In genomic region chr22:50300620-50301257, GRCh38 we compare ENCODE assay signal across 13 cellular contexts. TPM values are rescaled to one million over a fixed set of nuclear protein-coding genes. Genes with fewer than 3 reads are reported as not detected.
DNase-seq lines count a peak whose midpoint lies in the region; ATAC-seq and TF ChIP-seq lines count a peak whose summit lies in the region.
"Had no signal": no experiment of that assay in that cellular context is flagged by ENCODE, and none has a peak within 500 bp of the region (broad histone marks: within the 10 kb centered on the region; RNA-seq: fewer than 3 reads in every experiment).

No MANE protein-coding gene starts in this region.

- dilution Hi-C loops in mammary epithelial cell (cut with HindIII; ENCODE audit: low sequenced_read_pairs): no loop called here

- intact Hi-C loops in mammary epithelial cell (cut with micrococcal nuclease): no loop called here

- POLR2A ChIA-PET in HEK293 (lab: Yijun Ruan, JAX): no interaction called here

- no TSS peak for BruUV-seq in mammary epithelial cell (replicated peaks; lab: Mats Ljungman, UMichigan)

- H3K79me1 ChIP-seq in mesendoderm (ENCODE audit: low read length): peaks cover 9% of the 10 kb centered on the region

- H3K9ac ChIP-seq in mammary epithelial cell (ENCODE audit: insufficient read depth, low read length) (no peak overlapping the region), mesendoderm (ENCODE audit: low read length) (no peak overlapping the region)

- no peaks in the 10 kb centered on the region for H3K27me3 ChIP-seq in mammary epithelial cell (ENCODE audit: insufficient read depth, low read length)
- no peaks in the 10 kb centered on the region for H3K27me3 ChIP-seq in mesendoderm (ENCODE audit: insufficient read depth, low read length, poor library complexity)
- H3K27me3 ChIP-seq in thymus (ENCODE audit: control insufficient read depth, insufficient read depth): peaks cover 24% of the 10 kb centered on the region

- H3K4me2 ChIP-seq in mammary epithelial cell (ENCODE audit: insufficient read depth, low read depth, low read length) (peak overlapping the region; percentile 69), mesendoderm (ENCODE audit: low read length) (no peak overlapping the region)

- no peak overlapping the region for H2BK5ac ChIP-seq in mesendoderm (ENCODE audit: low read length)

- H3K4me3 ChIP-seq in HEK293 (ENCODE audit: low read depth, low read length) (no peak overlapping the region), mammary epithelial cell (replicated peaks in 1 of 3; ENCODE audit: insufficient read depth in 1 of 3, low read depth in 2 of 3, low read length in 3 of 3) (no peak overlapping the region), mesendoderm (ENCODE audit: low read length) (no peak overlapping the region), thymus (ENCODE audit: low read length) (no peak overlapping the region)

- H4K8ac ChIP-seq in mesendoderm (ENCODE audit: low read depth, low read length): no peak overlapping the region

- no peak overlapping the region for H3K23ac ChIP-seq in mesendoderm (ENCODE audit: low read length)

- H4K20me1 ChIP-seq in mammary epithelial cell (ENCODE audit: insufficient read depth, low read length): peaks cover 4% of the 10 kb centered on the region

- 100% methylated on average over 3 of the region's 14 CpGs for WGBS in mammary epithelial cell (ENCODE audit: low coverage, missing lambda C conversion rate)
- no CpG with 5 or more reads among the region's 14 CpGs for WGBS in mesendoderm (ENCODE audit: extremely low coverage, insufficient coverage, low lambda C conversion rate)
- WGBS in thymus: 95% methylated on average over 14 of the region's 14 CpGs

- no peak overlapping the region for H2AFZ ChIP-seq in mammary epithelial cell (ENCODE audit: low read depth, low read length)

- H3K4me1 Mint-ChIP-seq in activated naive CD8-positive, alpha-beta T cell treated with anti-CD3 and anti-CD28 coated beads, Interleukin-2, amount 50 U/mL, for 24 hours: peaks cover 7% of the 10 kb centered on the region

- no peak overlapping the region for H2BK15ac ChIP-seq in mesendoderm (replicated peaks; ENCODE audit: low read depth)

- no peaks in the 10 kb centered on the region for H3K36me3 Mint-ChIP-seq in activated naive CD8-positive, alpha-beta T cell treated with anti-CD3 and anti-CD28 coated beads, Interleukin-2, amount 50 U/mL, for 24 hours (ENCODE audit: low read depth)

- ATAC-seq in activated naive CD8-positive, alpha-beta T cell treated with anti-CD3 and anti-CD28 coated beads, Interleukin-2, amount 50 U/mL, for 24 hours: no peak
- ATAC-seq in GM18867 (IDR thresholded peaks at IDR 0.05; ENCODE audit: unreplicated experiment): no peak

- H3K27me3 Mint-ChIP-seq in activated naive CD8-positive, alpha-beta T cell treated with anti-CD3 and anti-CD28 coated beads, Interleukin-2, amount 50 U/mL, for 24 hours: no peaks in the 10 kb centered on the region

- no peaks in the 10 kb centered on the region for H3K9me3 Mint-ChIP-seq in activated naive CD8-positive, alpha-beta T cell treated with anti-CD3 and anti-CD28 coated beads, Interleukin-2, amount 50 U/mL, for 24 hours

- H3K27ac Mint-ChIP-seq in activated naive CD8-positive, alpha-beta T cell treated with anti-CD3 and anti-CD28 coated beads, Interleukin-2, amount 50 U/mL, for 24 hours: no peak overlapping the region

- no peak overlapping the region for H3K18ac ChIP-seq in mesendoderm (ENCODE audit: low read length)

- H3K56ac ChIP-seq in mesendoderm (ENCODE audit: low read length): peak overlapping the region; percentile 5

- H3K36me3 ChIP-seq in HEK293 (ENCODE audit: control insufficient read depth in 2 of 2, insufficient read depth in 1 of 2, low read length in 2 of 2) (peaks cover 0 to 40% of the 10 kb centered on the region in 2 experiments; a peak in 2 of 3 replicates), mammary epithelial cell (ENCODE audit: insufficient read depth, low read length) (no peaks in the 10 kb centered on the region), mesendoderm (ENCODE audit: control insufficient read depth, insufficient read depth, low read length) (no peaks in the 10 kb centered on the region), thymus (ENCODE audit: control insufficient read depth, insufficient read depth) (no peaks in the 10 kb centered on the region)

- peaks cover 98% of the 10 kb centered on the region for H3K79me2 ChIP-seq in mammary epithelial cell (ENCODE audit: insufficient read depth, low read length)
- peaks cover 15% of the 10 kb centered on the region for H3K79me2 ChIP-seq in mesendoderm (ENCODE audit: control insufficient read depth, insufficient read depth, low read length)

- in situ Hi-C loops in mammary epithelial cell (cut with MboI; ENCODE audit: low sequenced_read_pairs in 2 of 2): no loop called here
- in situ Hi-C loops in GM13976 (cut with MboI; ENCODE audit: low sequenced_read_pairs, unreplicated experiment): no loop called here

- H4K5ac ChIP-seq in mesendoderm (ENCODE audit: low read length): no peak overlapping the region

- CTCF ChIA-PET in HEK293 (lab: Yijun Ruan, JAX) (interaction anchor here (0.6 kb wide), 1 partner anchor 50 kb away, joined by 5 read pairs; no protein-coding TSS in a partner anchor), mammary epithelial cell (lab: Charles Lee; ENCODE audit: low non-redundant PET) (interaction anchor here (0.5 kb wide), 1 partner anchor 7 kb away, joined by 8 read pairs; no protein-coding TSS in a partner anchor)

- no peak overlapping the region for H2AK5ac ChIP-seq in mesendoderm (ENCODE audit: low read length)

- H3K27ac ChIP-seq in HEK293 (ENCODE audit: extremely low read depth, low read depth, low read length): 0 out of 2 replicates have a peak overlapping the region, but pooled peaks have one; percentile 2
- H3K27ac ChIP-seq in mammary epithelial cell (ENCODE audit: insufficient read depth, low read depth, low read length): no peak overlapping the region
- no peak overlapping the region for H3K27ac ChIP-seq in mesendoderm (ENCODE audit: low read depth, low read length)
- peak overlapping the region; percentile 2 for H3K27ac ChIP-seq in thymus (ENCODE audit: low read depth)

- no peak overlapping the region for H2BK120ac ChIP-seq in mesendoderm (ENCODE audit: low read depth, low read length)

- TF ChIP-seq CTCF in HEK293 (tag by site-specific recombination; IDR thresholded peaks at IDR 0.05) (no peak), mammary epithelial cell (conservative IDR thresholded peaks at IDR 0.05 in 1 of 2, IDR thresholded peaks at IDR 0.05 in 1 of 2; ENCODE audit: extremely low read depth in 1 of 2, insufficient read depth in 1 of 2, low read depth in 1 of 2, low read length in 2 of 2) (no peak), GM13976 (IDR thresholded peaks at IDR 0.05; ENCODE audit: borderline replicate concordance, control extremely low read depth, extremely low read depth, insufficient read depth, missing control alignments) (no peak)

- no peak for DNase-seq in mammary epithelial cell
- DNase-seq in mesendoderm: no peak
- no peak for DNase-seq in activated naive CD8-positive, alpha-beta T cell treated with anti-CD3 and anti-CD28 coated beads, Interleukin-2, amount 50 U/mL, for 24 hours
- DNase-seq in GM13976 (ENCODE audit: low spot score): no peak
- DNase-seq in NCI-H146 (lab: John Stamatoyannopoulos, UW): no peak
- DNase-seq: activated CD4-positive, CD25-positive, alpha-beta regulatory T cell; central memory CD4-positive, alpha-beta T cell; DND-41; NCI-H2171; SIG-M5 had no signal

- H3K4me1 ChIP-seq in HEK293 (ENCODE audit: control insufficient read depth, insufficient read depth, low read length) (peaks cover 19% of the 10 kb centered on the region), mammary epithelial cell (ENCODE audit: insufficient read depth, low read length) (peaks cover 75% of the 10 kb centered on the region), mesendoderm (ENCODE audit: control insufficient read depth, low read depth, low read length) (no peaks in the 10 kb centered on the region), thymus (ENCODE audit: control insufficient read depth, insufficient read depth, low read length) (peaks cover 10% of the 10 kb centered on the region)

- H3K9me3 ChIP-seq in HEK293 (ENCODE audit: control insufficient read depth, insufficient read depth, low read depth, low read length) (no peaks in the 10 kb centered on the region), mammary epithelial cell (replicated peaks; ENCODE audit: insufficient read depth, low read length) (no peaks in the 10 kb centered on the region), thymus (ENCODE audit: control insufficient read depth) (no peaks in the 10 kb centered on the region)

- H3K4ac ChIP-seq in mesendoderm (ENCODE audit: low read depth, low read length): no peak overlapping the region

- no peak overlapping the region for H3K4me3 Mint-ChIP-seq in activated naive CD8-positive, alpha-beta T cell treated with anti-CD3 and anti-CD28 coated beads, Interleukin-2, amount 50 U/mL, for 24 hours

RNA-seq across cellular contexts. Expression of gene PLXNB2, which starts 6.7 kb away (rescaled TPM):
- 100 to 1,000 TPM; 122 to 240 TPM for total RNA-seq in mammary epithelial cell
- 96.4 TPM for polyA plus RNA-seq in mammary epithelial cell
- polyA minus RNA-seq in mammary epithelial cell: 162 TPM
- polyA plus RNA-seq in mesendoderm (2013, experiment 1 of 2): 34.1 TPM
- 33.7 TPM for polyA plus RNA-seq in mesendoderm (2013, experiment 2 of 2)
- polyA plus RNA-seq in thymus: 53.2 TPM

RNA-seq across cellular contexts. Expression of gene DENND6B, which starts 26.1 kb away (rescaled TPM):
- total RNA-seq in mammary epithelial cell: 1 to 10 TPM; 2.0 to 3.4 TPM
- polyA plus RNA-seq in mammary epithelial cell (1.2 TPM), thymus (8.3 TPM)
- polyA minus RNA-seq in mammary epithelial cell: 9.9 TPM
- 0.08 TPM for polyA plus RNA-seq in mesendoderm (2013, experiment 1 of 2)
- polyA plus RNA-seq in mesendoderm (2013, experiment 2 of 2): 0.08 TPM

RNA-seq across cellular contexts. Expression of gene MAPK11, which starts 30.6 kb away (rescaled TPM):
- 10 to 100 TPM in 1 of 2 donors, 1 to 10 TPM in 1; 9.3 to 10.0 TPM for total RNA-seq in mammary epithelial cell
- polyA plus RNA-seq in mammary epithelial cell: 3.4 TPM
- 4.2 TPM for polyA minus RNA-seq in mammary epithelial cell
- polyA plus RNA-seq in mesendoderm (2013, experiment 1 of 2): 0.42 TPM
- polyA plus RNA-seq in mesendoderm (2013, experiment 2 of 2): 0.36 TPM
- 17.7 TPM for polyA plus RNA-seq in thymus

RNA-seq across cellular contexts. Expression of gene MAPK12, which starts 39.3 kb away (rescaled TPM):
- total RNA-seq in mammary epithelial cell: 10 to 100 TPM; 11.1 to 11.5 TPM
- 5.8 TPM for polyA plus RNA-seq in mammary epithelial cell
- polyA minus RNA-seq in mammary epithelial cell: 1.1 TPM
- 5.1 TPM for polyA plus RNA-seq in mesendoderm (2013, experiment 1 of 2)
- 5.2 TPM for polyA plus RNA-seq in mesendoderm (2013, experiment 2 of 2)
- polyA plus RNA-seq in thymus: 8.2 TPM

RNA-seq across cellular contexts. Expression of gene PPP6R2, which starts 42.4 kb away (rescaled TPM):
- 10 to 100 TPM; 37.7 to 52.3 TPM for total RNA-seq in mammary epithelial cell
- polyA plus RNA-seq in mammary epithelial cell (23.4 TPM), thymus (45.4 TPM)
- polyA minus RNA-seq in mammary epithelial cell: 35.5 TPM
- 15.2 TPM for polyA plus RNA-seq in mesendoderm (2013, experiment 1 of 2)
- polyA plus RNA-seq in mesendoderm (2013, experiment 2 of 2): 16.2 TPM

Comparison
In these comparisons a context has a peak if more than half of its experiments do, and no peak if none do; other contexts are left out.
1. H3K27ac ChIP-seq: peak in HEK293 (single experiment) and thymus (single experiment); none in mammary epithelial cell (single experiment) and mesendoderm (single experiment).